ENCODE assay signal across 1 cellular context in the genomic region with DNA sequence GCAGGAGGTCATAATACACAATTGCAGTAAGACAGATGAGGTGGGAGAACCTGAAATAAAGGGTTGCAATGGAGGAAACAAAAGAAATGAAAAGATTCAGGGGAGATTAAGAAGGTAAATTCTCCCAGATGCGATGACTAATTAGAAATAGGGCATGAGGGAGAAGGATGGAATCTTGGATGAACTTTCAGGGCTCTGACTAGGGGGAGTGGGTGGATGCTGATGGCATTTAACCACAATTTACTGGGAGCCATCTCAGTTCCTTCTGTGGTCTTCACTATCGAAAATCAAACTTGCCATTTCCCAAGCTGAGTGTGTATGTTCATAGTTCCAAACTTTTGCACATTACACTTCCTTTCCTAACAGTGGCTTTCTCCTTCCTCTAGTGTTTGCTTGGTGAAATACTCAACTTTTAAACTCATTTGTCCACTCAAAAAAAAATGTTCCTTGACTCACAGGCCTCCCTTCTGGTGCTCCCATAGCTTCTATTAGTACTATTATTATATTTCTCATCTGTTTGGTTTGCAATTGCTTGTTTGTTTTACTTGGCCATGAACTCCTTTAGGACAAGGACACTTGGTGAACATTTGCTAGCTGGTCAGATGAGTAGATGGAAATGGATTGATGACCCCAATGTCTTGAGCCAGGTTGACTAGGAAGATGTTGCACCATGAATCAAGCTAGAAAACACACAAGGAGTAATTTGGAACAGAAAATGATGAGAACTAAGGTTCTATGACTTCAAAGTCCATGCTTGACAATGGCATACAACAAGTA.
TF ChIP-seq lines count a peak whose summit lies in the region.

No MANE protein-coding gene starts in this region.

TF ChIP-seq in IMR-90, 13 proteins besides CTCF, POLR2A, EP300 and RAD21:
- TF ChIP-seq, protein P1, sequence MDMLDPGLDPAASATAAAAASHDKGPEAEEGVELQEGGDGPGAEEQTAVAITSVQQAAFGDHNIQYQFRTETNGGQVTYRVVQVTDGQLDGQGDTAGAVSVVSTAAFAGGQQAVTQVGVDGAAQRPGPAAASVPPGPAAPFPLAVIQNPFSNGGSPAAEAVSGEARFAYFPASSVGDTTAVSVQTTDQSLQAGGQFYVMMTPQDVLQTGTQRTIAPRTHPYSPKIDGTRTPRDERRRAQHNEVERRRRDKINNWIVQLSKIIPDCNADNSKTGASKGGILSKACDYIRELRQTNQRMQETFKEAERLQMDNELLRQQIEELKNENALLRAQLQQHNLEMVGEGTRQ (IDR thresholded peaks at IDR 0.05; ENCODE audit: low read depth, low read length): no peak
- TF ChIP-seq SMC3 (IDR thresholded peaks at IDR 0.05; ENCODE audit: low read depth, low read length) (no peak), FOS (IDR thresholded peaks at IDR 0.05; ENCODE audit: low read depth, low read length) (no peak), CEBPB (IDR thresholded peaks at IDR 0.05; ENCODE audit: low read depth, low read length) (no peak), MAZ (IDR thresholded peaks at IDR 0.05; ENCODE audit: borderline replicate concordance, low read depth, low read length) (no peak), MAFK (IDR thresholded peaks at IDR 0.05; ENCODE audit: low read depth, low read length) (no peak), MXI1 (IDR thresholded peaks at IDR 0.05; ENCODE audit: borderline replicate concordance, low read depth, low read length) (no peak), BHLHE40 (IDR thresholded peaks at IDR 0.05; ENCODE audit: low read depth, low read length) (no peak), NFE2L2 (IDR thresholded peaks at IDR 0.05; ENCODE audit: low read depth, low read length) (no peak)
- TF ChIP-seq, protein P2, sequence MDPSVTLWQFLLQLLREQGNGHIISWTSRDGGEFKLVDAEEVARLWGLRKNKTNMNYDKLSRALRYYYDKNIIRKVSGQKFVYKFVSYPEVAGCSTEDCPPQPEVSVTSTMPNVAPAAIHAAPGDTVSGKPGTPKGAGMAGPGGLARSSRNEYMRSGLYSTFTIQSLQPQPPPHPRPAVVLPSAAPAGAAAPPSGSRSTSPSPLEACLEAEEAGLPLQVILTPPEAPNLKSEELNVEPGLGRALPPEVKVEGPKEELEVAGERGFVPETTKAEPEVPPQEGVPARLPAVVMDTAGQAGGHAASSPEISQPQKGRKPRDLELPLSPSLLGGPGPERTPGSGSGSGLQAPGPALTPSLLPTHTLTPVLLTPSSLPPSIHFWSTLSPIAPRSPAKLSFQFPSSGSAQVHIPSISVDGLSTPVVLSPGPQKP (IDR thresholded peaks at IDR 0.05; ENCODE audit: borderline replicate concordance, low read depth, low read length): no peak
